28 cellular contexts compared by ENCODE assay signal in the genomic region with DNA sequence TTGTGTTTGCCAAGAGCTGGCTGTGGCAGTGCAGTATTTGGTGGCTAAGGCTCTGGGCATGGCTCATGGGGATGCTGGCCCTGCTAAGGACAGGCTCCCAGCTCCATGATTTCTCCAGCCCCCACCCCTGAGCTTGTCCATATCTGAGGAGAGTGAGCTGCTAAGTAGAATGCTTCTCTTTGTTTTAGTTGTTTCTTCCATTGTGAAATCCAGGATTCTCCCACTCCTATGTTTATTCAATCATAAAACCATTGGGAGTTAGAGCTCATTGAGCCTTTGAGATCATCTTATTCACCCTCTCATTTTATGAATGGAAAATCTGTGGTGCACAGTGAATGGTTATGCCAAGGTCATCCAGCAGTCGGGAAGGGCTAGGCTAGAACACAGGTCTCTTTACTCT.
"Had no signal": no experiment of that assay in that cellular context is flagged by ENCODE, and none has a peak within 500 bp of the region (broad histone marks: within the 10 kb centered on the region; RNA-seq: fewer than 3 reads in every experiment).

No MANE protein-coding gene starts in this region.

- H3K27ac Mint-ChIP-seq: activated CD4-positive, alpha-beta T cell treated with anti-CD3 and anti-CD28 coated beads, Interleukin-2, amount 10 ng/mL, durations not matched to agents 24 days and 14 days; activated CD8-positive, alpha-beta T cell treated with anti-CD3 and anti-CD28 coated beads for 36 hours; activated naive CD8-positive, alpha-beta T cell treated with anti-CD3 and anti-CD28 coated beads for 36 hours; activated T-helper 17 cell treated with anti-CD3 and anti-CD28 coated beads, Interleukin-2, amount 50 U/mL, for 72 hours had no signal

- H3K4me3 Mint-ChIP-seq: activated CD4-positive, alpha-beta T cell treated with anti-CD3 and anti-CD28 coated beads, Interleukin-2, amount 10 ng/mL, durations not matched to agents 24 days and 14 days; activated CD8-positive, alpha-beta T cell treated with anti-CD3 and anti-CD28 coated beads for 36 hours; activated naive CD8-positive, alpha-beta T cell treated with anti-CD3 and anti-CD28 coated beads for 36 hours; activated T-cell treated with anti-CD3 and anti-CD28 coated beads, Interleukin-2, amount 50 U/mL, for 72 hours; activated T-helper 17 cell treated with anti-CD3 and anti-CD28 coated beads, Interleukin-2, amount 50 U/mL, for 72 hours had no signal

- H3K36me3 ChIP-seq: WERI-Rb-1 had no signal

- FAIRE-seq: bronchial epithelial cell had no signal

- H3K4me1 Mint-ChIP-seq: activated CD4-positive, alpha-beta T cell treated with anti-CD3 and anti-CD28 coated beads, Interleukin-2, amount 10 ng/mL, durations not matched to agents 24 days and 14 days; activated naive CD8-positive, alpha-beta T cell treated with anti-CD3 and anti-CD28 coated beads for 36 hours; activated T-helper 17 cell treated with anti-CD3 and anti-CD28 coated beads, Interleukin-2, amount 50 U/mL, for 72 hours had no signal

- H3K36me3 Mint-ChIP-seq: activated naive CD8-positive, alpha-beta T cell treated with anti-CD3 and anti-CD28 coated beads for 36 hours had no signal

- H3K9me3 Mint-ChIP-seq: activated CD4-positive, alpha-beta T cell treated with anti-CD3 and anti-CD28 coated beads, Interleukin-2, amount 10 ng/mL, durations not matched to agents 24 days and 14 days; activated CD8-positive, alpha-beta T cell treated with anti-CD3 and anti-CD28 coated beads for 36 hours; activated naive CD8-positive, alpha-beta T cell treated with anti-CD3 and anti-CD28 coated beads for 36 hours had no signal

- H3K4me2 ChIP-seq: KMS-11 had no signal

- H3K27ac ChIP-seq: KMS-11, WERI-Rb-1 had no signal

- DNase-seq: activated CD4-positive, alpha-beta T cell treated with anti-CD3 and anti-CD28 coated beads for 1 hour; activated CD4-positive, alpha-beta T cell treated with anti-CD3 and anti-CD28 coated beads, Interleukin-2, amount 10 ng/mL, durations not matched to agents 24 days and 14 days; activated CD4-positive, alpha-beta T cell treated with anti-CD3 and anti-CD28 coated beads, Interleukin-2, amount 50 U/mL, for 4 hours; activated CD4-positive, CD25-positive, alpha-beta regulatory T cell; activated effector memory CD4-positive, alpha-beta T cell treated with anti-CD3 and anti-CD28 coated beads, Interleukin-2, amount 50 U/mL, for 16 hours; activated naive CD4-positive, alpha-beta T cell; activated naive CD4-positive, alpha-beta T cell treated with anti-CD3 and anti-CD28 coated beads, Interleukin-2, amount 50 U/mL, for 16 hours; activated naive CD8-positive, alpha-beta T cell treated with anti-CD3 and anti-CD28 coated beads for 36 hours; activated T-cell treated with anti-CD3 and anti-CD28 coated beads, Interleukin-2, amount 50 U/mL, for 1 hour; amniotic stem cell; aorta; NCI-H1105; NCI-H1417 treated with DMSO at 0.1 percent for 48 hours; NCI-H187 treated with DMSO at 0.1 percent for 48 hours; NCI-H2081; NCI-H510A; NCI-H526; NCI-H748 treated with DMSO at 0.1 percent for 48 hours; NK-92 treated with Interleukin-12 subunit alpha and Interleukin-12 subunit beta, amount 100 ng/mL, for 24 hours; PC-3; Right ventricle myocardium superior; T1000; WERI-Rb-1 had no signal

- H3K9ac ChIP-seq: KMS-11 had no signal

- ATAC-seq: activated CD8-positive, alpha-beta T cell treated with anti-CD3 and anti-CD28 coated beads for 36 hours; PC-3 had no signal
